ENCODE assay signal across 9 cellular contexts in genomic region chr10:71302874-71303568, GRCh38. TPM values are rescaled to one million over a fixed set of nuclear protein-coding genes. Genes with fewer than 3 reads are reported as not detected.
A peak's percentile ranks its signal among the peaks of the same experiment; 100 is the strongest.
DNase-seq lines count a peak whose midpoint lies in the region; ATAC-seq and TF ChIP-seq lines count a peak whose summit lies in the region.
"Had no signal": no experiment of that assay in that cellular context is flagged by ENCODE, and none has a peak within 500 bp of the region (broad histone marks: within the 10 kb centered on the region; RNA-seq: fewer than 3 reads in every experiment).

No MANE protein-coding gene starts in this region.

- CTCF ChIA-PET in RWPE1 (lab: Yijun Ruan, JAX), result interaction anchor here (0.5 to 1.0 kb wide), 4 partner anchors 36 to 371 kb away, joined by 3 to 4 read pairs (median 3); no protein-coding TSS in a partner anchor

- H3K27ac Mint-ChIP-seq in neural crest cell (ENCODE audit: unreplicated experiment), result no peak overlapping the region
- H3K27ac Mint-ChIP-seq: T-helper 1 cell treated with Interleukin-12 subunit alpha and Interleukin-12 subunit beta and Interleukin-4 antibody, amounts not matched to agents 30 μg/mL and 1 μg/mL, for 36 hours had no signal

- H3K27ac ChIP-seq in RWPE1 (peak overlapping the region; percentile 27), epithelial cell of prostate (no peak overlapping the region)

- DNase-seq in EH (ENCODE audit: low read depth), result peak; percentile 59
- peak; percentile 66 for DNase-seq in RWPE1 (ENCODE audit: low spot score)
- DNase-seq in epithelial cell of prostate (ENCODE audit: low read depth, low spot score), result peak; percentile 31
- DNase-seq in neural crest cell (ENCODE audit: low read depth, low spot score), result no peak
- no peak for DNase-seq in globus pallidus (ENCODE audit: low spot score)
- DNase-seq in sciatic nerve (ENCODE audit: low spot score), result no peak
- no peak for DNase-seq in T1000 (lab: John Stamatoyannopoulos, UW)

- peaks cover 3% of the 10 kb centered on the region for H3K27me3 Mint-ChIP-seq in neural crest cell (ENCODE audit: low read depth)

- no peak for ATAC-seq in sciatic nerve

- H3K36me3 Mint-ChIP-seq in neural crest cell (ENCODE audit: low read depth), result no peaks in the 10 kb centered on the region

- H3K9me3 Mint-ChIP-seq in neural crest cell, result no peaks in the 10 kb centered on the region
- H3K9me3 Mint-ChIP-seq: T-helper 1 cell treated with Interleukin-12 subunit alpha and Interleukin-12 subunit beta and Interleukin-4 antibody, amounts not matched to agents 30 μg/mL and 1 μg/mL, for 36 hours had no signal

- TF ChIP-seq CTCF in LNCAP (IDR thresholded peaks at IDR 0.05) (peak; percentile 61), RWPE1 (conservative IDR thresholded peaks at IDR 0.05; ENCODE audit: low read depth) (peak; percentile 59), neural crest cell (conservative IDR thresholded peaks at IDR 0.05) (peak; percentile 66)

- peaks cover 13% of the 10 kb centered on the region for H3K4me1 Mint-ChIP-seq in neural crest cell

- POLR2A ChIA-PET in RWPE1 (lab: Yijun Ruan, JAX; ENCODE audit: low non-redundant PET), result no interaction called here

- no peak overlapping the region for H3K4me3 Mint-ChIP-seq in neural crest cell
- H3K4me3 Mint-ChIP-seq: T-helper 1 cell treated with Interleukin-12 subunit alpha and Interleukin-12 subunit beta and Interleukin-4 antibody, amounts not matched to agents 30 μg/mL and 1 μg/mL, for 36 hours had no signal

- intact Hi-C loops in sciatic nerve (cut with DNase I), result no loop called here

RNA-seq across cellular contexts. Expression of gene SLC29A3, which starts 16.0 kb away (rescaled TPM):
- total RNA-seq in neural crest cell (5.3 and 6.0 TPM in 2 replicates), sciatic nerve (8.7 TPM)

Comparison
In these comparisons a context has a peak if more than half of its experiments do, and no peak if none do; other contexts are left out.
1. DNase-seq: peak in EH (single experiment), RWPE1 (single experiment) and epithelial cell of prostate (single experiment); none in neural crest cell (single experiment), globus pallidus (single experiment), sciatic nerve (single experiment) and T1000 (single experiment).
2. Peak in every context shown above with its lines, with median percentiles within 50 percentile points of each other: CTCF ChIP-seq.